ENCODE assay signal across 2 cellular contexts in genomic region chr1:88885933-88886332, GRCh38.
TF ChIP-seq lines count a peak whose summit lies in the region.

No MANE protein-coding gene starts in this region.

TF ChIP-seq in HepG2, 621 proteins besides CTCF, POLR2A, EP300 and RAD21:
- peak; percentile 81 to 94 for TF ChIP-seq MAFK (conservative IDR thresholded peaks at IDR 0.05 in 1 of 2, IDR thresholded peaks at IDR 0.05 in 1 of 2; ENCODE audit: low read length in 2 of 2)
- no peak for TF ChIP-seq ZBTB25 (CRISPR knock-in tag; IDR thresholded peaks at IDR 0.05)
- TF ChIP-seq ELK4 (CRISPR knock-in tag; IDR thresholded peaks at IDR 0.05; ENCODE audit: borderline replicate concordance): no peak
- TF ChIP-seq MAFF (IDR thresholded peaks at IDR 0.05; ENCODE audit: low read depth, low read length): peak; percentile 91

TF ChIP-seq in IMR-90, 13 proteins besides CTCF, POLR2A, EP300 and RAD21:
- TF ChIP-seq BHLHE40 (IDR thresholded peaks at IDR 0.05; ENCODE audit: low read depth, low read length) (no peak), MAFK (IDR thresholded peaks at IDR 0.05; ENCODE audit: low read depth, low read length) (peak; percentile 88)
